1 cellular context compared by ENCODE assay signal in genomic region chr7:29467193-29467592, GRCh38.
TF ChIP-seq lines count a peak whose summit lies in the region.

No MANE protein-coding gene starts in this region.

TF ChIP-seq in HepG2, 621 proteins besides CTCF, POLR2A, EP300 and RAD21 (continued from another document):
- TF ChIP-seq CEBPZ (IDR thresholded peaks at IDR 0.05; ENCODE audit: low read length): no peak
- peak; percentile 89 for TF ChIP-seq ZNF7 (CRISPR knock-in tag; IDR thresholded peaks at IDR 0.05)
- TF ChIP-seq LCORL (IDR thresholded peaks at IDR 0.05): no peak
- 0 out of 2 replicates have a peak, but pooled peaks have one; percentile 18 for TF ChIP-seq LCORL (CRISPR knock-in tag; IDR thresholded peaks at IDR 0.05)
- TF ChIP-seq SMAD9 (CRISPR knock-in tag; IDR thresholded peaks at IDR 0.05): no peak
- TF ChIP-seq FOXA1 (IDR thresholded peaks at IDR 0.05): no peak
- TF ChIP-seq FOXA1 (CRISPR knock-in tag; IDR thresholded peaks at IDR 0.05): 0 out of 2 replicates have a peak, but pooled peaks have one; percentile 20
- peak; percentile 49; the same call in 1 of the 2 replicates for TF ChIP-seq CEBPB (IDR thresholded peaks at IDR 0.05; ENCODE audit: borderline replicate concordance, low read depth, low read length)
TF ChIP-seq in HepG2: peak in this region for 5.
